Comparison of ENCODE assay signal across 1 cellular context in the genomic region with DNA sequence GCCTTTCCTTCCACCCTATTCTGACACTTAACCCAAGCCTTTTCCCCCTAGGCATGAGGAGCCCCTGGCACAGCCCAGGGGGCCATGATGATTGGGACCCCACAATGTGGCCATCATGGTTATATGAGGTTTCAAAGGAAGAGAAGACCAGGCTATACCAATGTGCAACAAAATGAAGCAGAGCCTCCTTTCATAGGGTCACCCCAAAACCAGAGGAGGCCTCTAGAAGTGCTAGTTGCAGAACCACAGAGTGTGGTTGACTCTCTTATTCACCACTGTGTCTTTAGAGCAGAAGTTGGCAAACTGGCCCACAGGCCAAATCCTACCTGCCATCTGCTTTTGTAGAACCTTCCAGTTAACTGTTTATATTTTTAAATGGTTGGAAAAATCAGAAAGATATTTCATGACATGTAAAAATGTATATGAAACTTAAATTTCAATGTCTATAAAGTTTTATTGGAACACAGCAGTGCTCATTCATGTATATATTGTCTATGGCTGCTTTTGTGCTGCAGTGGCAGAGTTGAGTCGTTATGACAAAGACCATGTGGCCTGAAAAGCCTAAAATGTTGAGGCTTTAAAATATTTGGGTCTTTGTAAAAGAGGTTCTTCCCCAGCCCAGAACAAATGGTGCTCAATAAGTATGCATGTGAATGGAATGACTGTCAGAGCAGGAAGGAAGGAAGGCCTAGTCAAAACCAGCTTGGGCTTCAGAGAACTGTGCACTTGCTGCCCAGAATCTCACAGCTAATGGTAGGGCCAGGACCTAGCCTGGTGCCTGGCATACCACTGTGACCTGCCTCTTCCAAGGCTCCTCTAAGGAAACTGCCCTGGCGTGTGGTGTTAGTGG.
TF ChIP-seq lines count a peak whose summit lies in the region.

No MANE protein-coding gene starts in this region.

TF ChIP-seq in HEK293T, 16 proteins besides CTCF, POLR2A, EP300 and RAD21 (continued from another document):
- TF ChIP-seq, protein P1, sequence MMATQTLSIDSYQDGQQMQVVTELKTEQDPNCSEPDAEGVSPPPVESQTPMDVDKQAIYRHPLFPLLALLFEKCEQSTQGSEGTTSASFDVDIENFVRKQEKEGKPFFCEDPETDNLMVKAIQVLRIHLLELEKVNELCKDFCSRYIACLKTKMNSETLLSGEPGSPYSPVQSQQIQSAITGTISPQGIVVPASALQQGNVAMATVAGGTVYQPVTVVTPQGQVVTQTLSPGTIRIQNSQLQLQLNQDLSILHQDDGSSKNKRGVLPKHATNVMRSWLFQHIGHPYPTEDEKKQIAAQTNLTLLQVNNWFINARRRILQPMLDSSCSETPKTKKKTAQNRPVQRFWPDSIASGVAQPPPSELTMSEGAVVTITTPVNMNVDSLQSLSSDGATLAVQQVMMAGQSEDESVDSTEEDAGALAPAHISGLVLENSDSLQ (IDR thresholded peaks at IDR 0.05), result no peak
- TF ChIP-seq SP1 (IDR thresholded peaks at IDR 0.05) (no peak), CTBP1 (IDR thresholded peaks at IDR 0.05; ENCODE audit: borderline replicate concordance) (no peak), ZNF384 (IDR thresholded peaks at IDR 0.05) (no peak), HDGF (IDR thresholded peaks at IDR 0.05; ENCODE audit: borderline replicate concordance) (no peak), L3MBTL2 (conservative IDR thresholded peaks at IDR 0.05) (no peak), FOXM1 (IDR thresholded peaks at IDR 0.05; ENCODE audit: borderline replicate concordance) (no peak)
TF ChIP-seq in HEK293T: peak in this region for 0.
